In genomic region chr5:95392593-95393182, GRCh38 we compare ENCODE assay signal across 1 cellular context.
A peak's percentile ranks its signal among the peaks of the same experiment; 100 is the strongest.
TF ChIP-seq lines count a peak whose summit lies in the region.

No MANE protein-coding gene starts in this region.

TF ChIP-seq in K562, 482 proteins besides CTCF, POLR2A, EP300 and RAD21 (continued from another document):
- TF ChIP-seq USF1 (CRISPR knock-in tag; IDR thresholded peaks at IDR 0.05), result no peak
- TF ChIP-seq ZNF224 (CRISPR knock-in tag; IDR thresholded peaks at IDR 0.05), result no peak
- no peak for TF ChIP-seq ZNF778 (CRISPR knock-in tag; IDR thresholded peaks at IDR 0.05)
- no peak for TF ChIP-seq ZNF785 (CRISPR knock-in tag; IDR thresholded peaks at IDR 0.05)
- TF ChIP-seq ZEB2 (IDR thresholded peaks at IDR 0.05), result no peak
- no peak for TF ChIP-seq BRF1 (IDR thresholded peaks at IDR 0.05; ENCODE audit: borderline replicate concordance, extremely low read depth, insufficient read length)
- peak; percentile 47; the same call in 1 of the 2 replicates for TF ChIP-seq FOXJ3 (CRISPR knock-in tag; IDR thresholded peaks at IDR 0.05)
- TF ChIP-seq MEF2D (tag; conservative IDR thresholded peaks at IDR 0.05; ENCODE audit: low read depth), result 0 out of 2 replicates have a peak, but pooled peaks have one; percentile 25
- no peak for TF ChIP-seq PRMT5 (CRISPR knock-in tag; IDR thresholded peaks at IDR 0.05)
- TF ChIP-seq ELK3 (CRISPR knock-in tag; IDR thresholded peaks at IDR 0.05), result no peak
- TF ChIP-seq SMAD1 (IDR thresholded peaks at IDR 0.05; ENCODE audit: low read depth, low read length, partially characterized antibody), result no peak
- TF ChIP-seq CHCHD3 (CRISPR knock-in tag; IDR thresholded peaks at IDR 0.05), result no peak
- no peak for TF ChIP-seq ZNF347 (CRISPR knock-in tag; IDR thresholded peaks at IDR 0.05; ENCODE audit: low read depth)
